Comparison of ENCODE assay signal across 22 cellular contexts in genomic region chrX:131735127-131735526, GRCh38.
DNase-seq lines count a peak whose midpoint lies in the region; ATAC-seq and TF ChIP-seq lines count a peak whose summit lies in the region.
"Had no signal": no experiment of that assay in that cellular context is flagged by ENCODE, and none has a peak within 500 bp of the region (broad histone marks: within the 10 kb centered on the region; RNA-seq: fewer than 3 reads in every experiment).

No MANE protein-coding gene starts in this region.

- H3K36me3 ChIP-seq in GM06990 (ENCODE audit: control insufficient read depth, insufficient read depth, low read length) (no peaks in the 10 kb centered on the region), gastroesophageal sphincter (no peaks in the 10 kb centered on the region)
- H3K36me3 ChIP-seq: heart right ventricle, thoracic aorta had no signal

- ATAC-seq in gastroesophageal sphincter (peak; percentile 66), HG02981 (IDR thresholded peaks at IDR 0.05; ENCODE audit: unreplicated experiment) (no peak)
- ATAC-seq: naive thymus-derived CD4-positive, alpha-beta T cell; Right ventricle myocardium inferior; stimulated activated effector memory CD8-positive, alpha-beta T cell treated with anti-CD3 and anti-CD28 coated beads, Interleukin-12 subunit alpha, Interleukin-12 subunit beta, amount 100 ng/mL, for 72 hours had no signal

- H3K27me3 Mint-ChIP-seq in progenitor cell of endocrine pancreas, result no peaks in the 10 kb centered on the region
- no peaks in the 10 kb centered on the region for H3K27me3 Mint-ChIP-seq in activated CD4-positive, alpha-beta T cell treated with anti-CD3 and anti-CD28 coated beads, Interleukin-2, amount 10 ng/mL, durations not matched to agents 7 days and 5 days
- H3K27me3 Mint-ChIP-seq: central memory CD8-positive, alpha-beta T cell; naive thymus-derived CD4-positive, alpha-beta T cell had no signal

- H3K27me3 ChIP-seq in GM06990 (replicated peaks; ENCODE audit: control insufficient read depth, insufficient read depth, low read length) (no peaks in the 10 kb centered on the region), gastroesophageal sphincter (no peaks in the 10 kb centered on the region)
- H3K27me3 ChIP-seq: heart right ventricle had no signal

- peaks cover 29% of the 10 kb centered on the region for H3K36me3 Mint-ChIP-seq in progenitor cell of endocrine pancreas (ENCODE audit: insufficient read depth)
- peaks cover 9% of the 10 kb centered on the region for H3K36me3 Mint-ChIP-seq in activated CD4-positive, alpha-beta T cell treated with anti-CD3 and anti-CD28 coated beads, Interleukin-2, amount 10 ng/mL, durations not matched to agents 7 days and 5 days (ENCODE audit: low read depth)
- H3K36me3 Mint-ChIP-seq: stimulated activated effector memory CD8-positive, alpha-beta T cell treated with anti-CD3 and anti-CD28 coated beads, Interleukin-12 subunit alpha, Interleukin-12 subunit beta, amount 100 ng/mL, for 72 hours had no signal

- H3K4me1 ChIP-seq in gastroesophageal sphincter, result no peaks in the 10 kb centered on the region

- intact Hi-C loops in posterior vena cava (cut with DNase I), result no loop called here

- no peak overlapping the region for H3K4me3 Mint-ChIP-seq in progenitor cell of endocrine pancreas (ENCODE audit: low read depth)
- H3K4me3 Mint-ChIP-seq in activated CD4-positive, alpha-beta T cell treated with anti-CD3 and anti-CD28 coated beads, Interleukin-2, amount 10 ng/mL, durations not matched to agents 7 days and 5 days, result no peak overlapping the region
- H3K4me3 Mint-ChIP-seq: central memory CD8-positive, alpha-beta T cell; stimulated activated effector memory CD8-positive, alpha-beta T cell treated with anti-CD3 and anti-CD28 coated beads, Interleukin-12 subunit alpha, Interleukin-12 subunit beta, amount 100 ng/mL, for 72 hours had no signal

- no peak for TF ChIP-seq EP300 in gastroesophageal sphincter (IDR thresholded peaks at IDR 0.05)

- H3K4me1 Mint-ChIP-seq in progenitor cell of endocrine pancreas (ENCODE audit: low read depth), result no peaks in the 10 kb centered on the region
- no peaks in the 10 kb centered on the region for H3K4me1 Mint-ChIP-seq in activated CD4-positive, alpha-beta T cell treated with anti-CD3 and anti-CD28 coated beads, Interleukin-2, amount 10 ng/mL, durations not matched to agents 7 days and 5 days
- H3K4me1 Mint-ChIP-seq: central memory CD8-positive, alpha-beta T cell; stimulated activated effector memory CD8-positive, alpha-beta T cell treated with anti-CD3 and anti-CD28 coated beads, Interleukin-12 subunit alpha, Interleukin-12 subunit beta, amount 100 ng/mL, for 72 hours had no signal

- in situ Hi-C loops in astrocyte of the spinal cord (cut with HindIII; ENCODE audit: low sequenced_read_pairs), result no loop called here

- H3K9me3 ChIP-seq in gastroesophageal sphincter, result no peaks in the 10 kb centered on the region
- H3K9me3 ChIP-seq: thoracic aorta had no signal

- peak overlapping the region in 2 of 4 donors; percentile 23 to 62 for H3K27ac ChIP-seq in gastroesophageal sphincter
- H3K27ac ChIP-seq: heart right ventricle, KMS-11, thoracic aorta had no signal

- TF ChIP-seq CTCF in GM06990 (IDR thresholded peaks at IDR 0.05; ENCODE audit: insufficient read depth, low read length, poor library complexity, severe bottlenecking) (no peak), astrocyte of the spinal cord (IDR thresholded peaks at IDR 0.05; ENCODE audit: low read depth, low read length) (no peak), gastroesophageal sphincter (IDR thresholded peaks at IDR 0.05) (no peak), progenitor cell of endocrine pancreas (IDR thresholded peaks at IDR 0.05; ENCODE audit: unreplicated experiment) (no peak)

- TF ChIP-seq POLR2A in gastroesophageal sphincter (IDR thresholded peaks at IDR 0.05), result no peak

- peaks cover 5% of the 10 kb centered on the region for H3K9me3 Mint-ChIP-seq in progenitor cell of endocrine pancreas (ENCODE audit: low read depth)
- H3K9me3 Mint-ChIP-seq in activated CD4-positive, alpha-beta T cell treated with anti-CD3 and anti-CD28 coated beads, Interleukin-2, amount 10 ng/mL, durations not matched to agents 7 days and 5 days, result peaks cover 4% of the 10 kb centered on the region
- H3K9me3 Mint-ChIP-seq: central memory CD8-positive, alpha-beta T cell; stimulated activated effector memory CD8-positive, alpha-beta T cell treated with anti-CD3 and anti-CD28 coated beads, Interleukin-12 subunit alpha, Interleukin-12 subunit beta, amount 100 ng/mL, for 72 hours had no signal

- peak overlapping the region; percentile 18; the same call in 1 of the 2 replicates for H3K4me3 ChIP-seq in GM06990 (replicated peaks; ENCODE audit: low read depth, low read length)
- H3K4me3 ChIP-seq in astrocyte of the spinal cord (ENCODE audit: low read depth, low read length), result no peak overlapping the region
- H3K4me3 ChIP-seq in gastroesophageal sphincter, result no peak overlapping the region
- H3K4me3 ChIP-seq: thoracic aorta had no signal

- H3K27ac Mint-ChIP-seq in progenitor cell of endocrine pancreas, result peak overlapping the region; percentile 29
- H3K27ac Mint-ChIP-seq in activated CD4-positive, alpha-beta T cell treated with anti-CD3 and anti-CD28 coated beads, Interleukin-2, amount 10 ng/mL, durations not matched to agents 7 days and 5 days, result no peak overlapping the region
- H3K27ac Mint-ChIP-seq: stimulated activated effector memory CD8-positive, alpha-beta T cell treated with anti-CD3 and anti-CD28 coated beads, Interleukin-12 subunit alpha, Interleukin-12 subunit beta, amount 100 ng/mL, for 72 hours had no signal

- CTCF ChIA-PET in activated CD4-positive, alpha-beta T cell treated with anti-CD3 and anti-CD28 coated beads, Interleukin-2, amount 10 ng/mL, durations not matched to agents 7 days and 5 days (lab: Charles Lee), result interaction anchor here (0.8 to 1.9 kb wide), 6 partner anchors 28 to 92 kb away, joined by 3 to 6 read pairs (median 3); no protein-coding TSS in a partner anchor

- POLR2A ChIA-PET in activated CD4-positive, alpha-beta T cell treated with anti-CD3 and anti-CD28 coated beads, Interleukin-2, amount 10 ng/mL, durations not matched to agents 7 days and 5 days (lab: Charles Lee), result no interaction called here

- DNase-seq in GM06990 (ENCODE audit: extremely low read depth, insufficient read length), result no peak
- DNase-seq in astrocyte of the spinal cord (ENCODE audit: low read depth, low spot score), result peak; percentile 17
- no peak for DNase-seq in progenitor cell of endocrine pancreas (ENCODE audit: low spot score, unreplicated experiment)
- no peak for DNase-seq in SHP77 (lab: John Stamatoyannopoulos, UW)
- DNase-seq in posterior vena cava (ENCODE audit: low spot score), result no peak
- DNase-seq in activated CD4-positive, alpha-beta T cell treated with anti-CD3 and anti-CD28 coated beads, Interleukin-2, amount 10 ng/mL, durations not matched to agents 7 days and 5 days, result no peak
- DNase-seq: activated CD4-positive, alpha-beta T cell treated with anti-CD3 and anti-CD28 coated beads, Interleukin-2, amount 50 U/mL, for 1 hour; activated CD8-positive, alpha-beta memory T cell treated with anti-CD3 and anti-CD28 coated beads, Interleukin-2, amount 50 U/mL, for 48 hours; activated gamma-delta T cell; COR-L47; NCI-H1092 treated with DMSO at 0.1 percent for 48 hours; NCI-H2081 treated with DMSO at 0.1 percent for 48 hours; NCI-H510A treated with DMSO at 0.1 percent for 48 hours had no signal

- 46 to 83% methylated on average over 1 to 3 of the region's 3 CpGs for WGBS in gastroesophageal sphincter (ENCODE audit: low coverage in 1 of 2), 2 donors
